Comparison of ENCODE assay signal across 5 cellular contexts in the genomic region with DNA sequence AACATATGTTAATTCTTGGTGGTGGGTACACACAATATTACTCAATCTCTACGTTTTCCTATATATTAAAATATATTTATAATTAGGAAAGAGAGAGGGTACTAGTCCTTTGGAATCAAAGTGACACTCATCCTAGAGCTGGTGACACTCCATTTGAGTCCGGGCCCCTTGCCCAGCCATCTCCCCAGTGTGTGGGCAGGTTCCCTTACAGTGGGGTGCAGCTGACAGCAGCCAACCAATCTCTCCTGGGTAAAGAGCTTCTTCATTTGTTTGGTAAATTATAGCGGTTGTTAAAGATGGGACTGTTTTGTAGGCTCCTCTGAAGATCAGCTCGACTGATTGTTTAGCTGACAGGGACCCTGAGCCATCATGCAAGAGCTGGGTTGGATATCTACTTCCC.
"Had no signal": no experiment of that assay in that cellular context is flagged by ENCODE, and none has a peak within 500 bp of the region (broad histone marks: within the 10 kb centered on the region; RNA-seq: fewer than 3 reads in every experiment).

No MANE protein-coding gene starts in this region.

- H3K4me3 Mint-ChIP-seq: HFFc6, IgD-negative memory B cell had no signal

- H3K36me3 Mint-ChIP-seq: IgD-negative memory B cell had no signal

- H3K4me1 Mint-ChIP-seq: IgD-negative memory B cell had no signal

- H3K27ac Mint-ChIP-seq: HFFc6, IgD-negative memory B cell had no signal

- DNase-seq: GOT3, HFFc6 had no signal

- ATAC-seq: HCT116 had no signal

- H3K36me3 ChIP-seq: HAP-1 had no signal

- H3K4me3 ChIP-seq: HAP-1 had no signal

- H3K9me3 ChIP-seq: HAP-1 had no signal

- H3K4me1 ChIP-seq: HAP-1 had no signal
